ENCODE assay signal across 1 cellular context in the genomic region with DNA sequence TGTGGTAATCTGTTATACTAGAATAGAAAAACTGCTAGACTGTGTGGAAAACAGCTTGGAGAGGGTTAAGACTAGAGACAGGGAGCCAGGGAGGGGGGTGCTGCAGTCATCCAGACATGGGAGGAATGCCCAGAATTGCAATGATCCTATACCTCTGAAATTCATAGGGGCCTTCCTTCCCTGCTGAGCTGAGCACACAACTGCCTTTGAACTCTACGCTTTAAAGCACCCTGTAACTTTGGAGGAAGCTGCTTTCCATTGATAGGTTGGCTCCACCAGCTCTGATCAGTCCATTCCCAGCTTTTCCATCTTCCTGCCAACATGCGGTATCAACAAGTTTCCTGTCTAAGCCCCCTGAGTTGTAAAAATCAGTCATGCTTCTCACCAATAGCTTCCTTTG.
TF ChIP-seq lines count a peak whose summit lies in the region.

No MANE protein-coding gene starts in this region.

TF ChIP-seq in GM23338, 12 proteins besides CTCF, POLR2A, EP300 and RAD21 (continued from another document):
- TF ChIP-seq, protein P1, sequence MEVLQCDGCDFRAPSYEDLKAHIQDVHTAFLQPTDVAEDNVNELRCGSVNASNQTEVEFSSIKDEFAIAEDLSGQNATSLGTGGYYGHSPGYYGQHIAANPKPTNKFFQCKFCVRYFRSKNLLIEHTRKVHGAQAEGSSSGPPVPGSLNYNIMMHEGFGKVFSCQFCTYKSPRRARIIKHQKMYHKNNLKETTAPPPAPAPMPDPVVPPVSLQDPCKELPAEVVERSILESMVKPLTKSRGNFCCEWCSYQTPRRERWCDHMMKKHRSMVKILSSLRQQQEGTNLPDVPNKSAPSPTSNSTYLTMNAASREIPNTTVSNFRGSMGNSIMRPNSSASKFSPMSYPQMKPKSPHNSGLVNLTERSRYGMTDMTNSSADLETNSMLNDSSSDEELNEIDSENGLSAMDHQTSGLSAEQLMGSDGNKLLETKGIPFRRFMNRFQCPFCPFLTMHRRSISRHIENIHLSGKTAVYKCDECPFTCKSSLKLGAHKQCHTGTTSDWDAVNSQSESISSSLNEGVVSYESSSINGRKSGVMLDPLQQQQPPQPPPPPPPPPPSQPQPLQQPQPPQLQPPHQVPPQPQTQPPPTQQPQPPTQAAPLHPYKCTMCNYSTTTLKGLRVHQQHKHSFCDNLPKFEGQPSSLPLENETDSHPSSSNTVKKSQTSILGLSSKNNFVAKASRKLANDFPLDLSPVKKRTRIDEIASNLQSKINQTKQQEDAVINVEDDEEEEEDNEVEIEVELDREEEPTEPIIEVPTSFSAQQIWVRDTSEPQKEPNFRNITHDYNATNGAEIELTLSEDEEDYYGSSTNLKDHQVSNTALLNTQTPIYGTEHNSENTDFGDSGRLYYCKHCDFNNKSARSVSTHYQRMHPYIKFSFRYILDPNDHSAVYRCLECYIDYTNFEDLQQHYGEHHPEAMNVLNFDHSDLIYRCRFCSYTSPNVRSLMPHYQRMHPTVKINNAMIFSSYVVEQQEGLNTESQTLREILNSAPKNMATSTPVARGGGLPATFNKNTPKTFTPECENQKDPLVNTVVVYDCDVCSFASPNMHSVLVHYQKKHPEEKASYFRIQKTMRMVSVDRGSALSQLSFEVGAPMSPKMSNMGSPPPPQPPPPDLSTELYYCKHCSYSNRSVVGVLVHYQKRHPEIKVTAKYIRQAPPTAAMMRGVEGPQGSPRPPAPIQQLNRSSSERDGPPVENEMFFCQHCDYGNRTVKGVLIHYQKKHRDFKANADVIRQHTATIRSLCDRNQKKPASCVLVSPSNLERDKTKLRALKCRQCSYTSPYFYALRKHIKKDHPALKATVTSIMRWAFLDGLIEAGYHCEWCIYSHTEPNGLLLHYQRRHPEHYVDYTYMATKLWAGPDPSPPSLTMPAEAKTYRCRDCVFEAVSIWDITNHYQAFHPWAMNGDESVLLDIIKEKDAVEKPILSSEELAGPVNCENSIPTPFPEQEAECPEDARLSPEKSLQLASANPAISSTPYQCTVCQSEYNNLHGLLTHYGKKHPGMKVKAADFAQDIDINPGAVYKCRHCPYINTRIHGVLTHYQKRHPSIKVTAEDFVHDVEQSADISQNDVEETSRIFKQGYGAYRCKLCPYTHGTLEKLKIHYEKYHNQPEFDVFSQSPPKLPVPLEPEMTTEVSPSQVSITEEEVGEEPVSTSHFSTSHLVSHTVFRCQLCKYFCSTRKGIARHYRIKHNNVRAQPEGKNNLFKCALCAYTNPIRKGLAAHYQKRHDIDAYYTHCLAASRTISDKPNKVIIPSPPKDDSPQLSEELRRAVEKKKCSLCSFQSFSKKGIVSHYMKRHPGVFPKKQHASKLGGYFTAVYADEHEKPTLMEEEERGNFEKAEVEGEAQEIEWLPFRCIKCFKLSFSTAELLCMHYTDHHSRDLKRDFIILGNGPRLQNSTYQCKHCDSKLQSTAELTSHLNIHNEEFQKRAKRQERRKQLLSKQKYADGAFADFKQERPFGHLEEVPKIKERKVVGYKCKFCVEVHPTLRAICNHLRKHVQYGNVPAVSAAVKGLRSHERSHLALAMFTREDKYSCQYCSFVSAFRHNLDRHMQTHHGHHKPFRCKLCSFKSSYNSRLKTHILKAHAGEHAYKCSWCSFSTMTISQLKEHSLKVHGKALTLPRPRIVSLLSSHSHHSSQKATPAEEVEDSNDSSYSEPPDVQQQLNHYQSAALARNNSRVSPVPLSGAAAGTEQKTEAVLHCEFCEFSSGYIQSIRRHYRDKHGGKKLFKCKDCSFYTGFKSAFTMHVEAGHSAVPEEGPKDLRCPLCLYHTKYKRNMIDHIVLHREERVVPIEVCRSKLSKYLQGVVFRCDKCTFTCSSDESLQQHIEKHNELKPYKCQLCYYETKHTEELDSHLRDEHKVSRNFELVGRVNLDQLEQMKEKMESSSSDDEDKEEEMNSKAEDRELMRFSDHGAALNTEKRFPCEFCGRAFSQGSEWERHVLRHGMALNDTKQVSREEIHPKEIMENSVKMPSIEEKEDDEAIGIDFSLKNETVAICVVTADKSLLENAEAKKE (CRISPR knock-in tag; IDR thresholded peaks at IDR 0.05): no peak
- no peak for TF ChIP-seq REST (IDR thresholded peaks at IDR 0.05; ENCODE audit: unreplicated experiment)
- TF ChIP-seq EZH2 (IDR thresholded peaks at IDR 0.05; ENCODE audit: low read depth, unreplicated experiment): no peak
- TF ChIP-seq JUNB (IDR thresholded peaks at IDR 0.05; ENCODE audit: unreplicated experiment): no peak
- TF ChIP-seq NANOG (IDR thresholded peaks at IDR 0.05; ENCODE audit: borderline replicate concordance): no peak
- TF ChIP-seq ZNF331 (CRISPR knock-in tag; IDR thresholded peaks at IDR 0.05; ENCODE audit: low read depth): no peak
- no peak for TF ChIP-seq CREB1 (CRISPR knock-in tag; IDR thresholded peaks at IDR 0.05; ENCODE audit: low read depth)
- no peak for TF ChIP-seq STAT1 (IDR thresholded peaks at IDR 0.05; ENCODE audit: unreplicated experiment)
TF ChIP-seq in GM23338: peak in this region for 0.
